In genomic region chr14:68661226-68662225, GRCh38 we compare ENCODE assay signal across 1 cellular context.
TF ChIP-seq lines count a peak whose summit lies in the region.

No MANE protein-coding gene starts in this region.

TF ChIP-seq in SK-N-SH, 30 proteins besides CTCF, POLR2A, EP300 and RAD21 (continued from another document):
- no peak for TF ChIP-seq IRF3 (IDR thresholded peaks at IDR 0.05; ENCODE audit: low read depth, low read length)
- no peak for TF ChIP-seq NFIC (IDR thresholded peaks at IDR 0.05; ENCODE audit: borderline replicate concordance)
- no peak for TF ChIP-seq TAF1 (IDR thresholded peaks at IDR 0.05; ENCODE audit: borderline replicate concordance, low read depth, low read length)
- TF ChIP-seq YY1 (IDR thresholded peaks at IDR 0.05; ENCODE audit: low read depth): no peak
- TF ChIP-seq FOXM1 (IDR thresholded peaks at IDR 0.05; ENCODE audit: low read depth): no peak
- no peak for TF ChIP-seq EZH2phosphoT487 (IDR thresholded peaks at IDR 0.05; ENCODE audit: borderline replicate concordance, low read depth)
- TF ChIP-seq MEF2A (IDR thresholded peaks at IDR 0.05; ENCODE audit: borderline replicate concordance, low read depth): no peak
- TF ChIP-seq SMC3 (IDR thresholded peaks at IDR 0.05; ENCODE audit: low read depth, low read length): no peak
